In the genomic region with DNA sequence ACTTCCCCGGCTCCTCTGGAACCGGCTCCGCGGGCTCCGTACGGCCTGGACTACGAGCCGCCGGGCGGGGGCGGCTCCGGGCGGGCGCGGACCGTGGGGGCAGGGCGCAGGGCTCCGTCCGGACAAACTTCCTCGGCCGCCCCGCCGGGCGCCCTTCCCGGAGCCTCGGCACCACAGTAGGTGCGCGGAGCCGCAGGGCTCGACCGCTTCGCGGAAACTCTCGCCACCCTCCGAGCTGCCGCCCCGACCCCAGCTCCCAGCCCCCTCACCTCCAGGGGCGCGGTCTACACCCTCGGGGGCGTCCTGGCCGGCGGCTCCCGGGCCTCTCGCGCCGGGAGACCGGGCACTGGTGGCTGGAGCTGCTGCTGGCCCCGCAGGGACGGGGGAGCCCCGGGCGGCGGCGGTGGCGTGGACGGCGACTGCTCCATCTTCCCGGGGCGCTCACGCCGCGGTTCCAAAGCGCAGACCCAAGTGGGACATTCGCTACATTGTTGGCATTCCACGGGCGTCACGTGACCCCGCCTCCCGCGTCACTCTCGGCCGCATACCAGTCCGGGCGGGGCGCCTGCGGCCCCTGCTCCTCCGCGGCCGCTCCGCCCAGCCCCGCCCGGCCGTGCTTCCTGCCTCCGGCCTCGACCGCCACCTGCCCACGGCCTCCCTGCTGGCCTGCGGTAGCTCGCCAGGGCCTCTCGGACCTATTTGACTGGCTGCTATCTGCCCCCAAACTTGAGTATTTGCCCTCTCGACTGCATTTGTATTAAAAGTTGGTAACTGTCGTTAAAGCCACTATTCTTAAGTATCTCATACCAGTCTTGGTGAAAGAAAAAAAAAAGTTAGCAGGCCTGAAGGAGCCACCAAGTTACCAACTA, we compare ENCODE assay signal across 1 cellular context.
A peak's percentile ranks its signal among the peaks of the same experiment; 100 is the strongest.
TF ChIP-seq lines count a peak whose summit lies in the region.

A gene (minus strand): TSS at position 510 of the 869 bp plus-strand sequence. CDS start 15,560 bp downstream, outside the sequence.

TF ChIP-seq in HepG2, 621 proteins besides CTCF, POLR2A, EP300 and RAD21 (continued from another document and continues in another):
- TF ChIP-seq, protein P1, sequence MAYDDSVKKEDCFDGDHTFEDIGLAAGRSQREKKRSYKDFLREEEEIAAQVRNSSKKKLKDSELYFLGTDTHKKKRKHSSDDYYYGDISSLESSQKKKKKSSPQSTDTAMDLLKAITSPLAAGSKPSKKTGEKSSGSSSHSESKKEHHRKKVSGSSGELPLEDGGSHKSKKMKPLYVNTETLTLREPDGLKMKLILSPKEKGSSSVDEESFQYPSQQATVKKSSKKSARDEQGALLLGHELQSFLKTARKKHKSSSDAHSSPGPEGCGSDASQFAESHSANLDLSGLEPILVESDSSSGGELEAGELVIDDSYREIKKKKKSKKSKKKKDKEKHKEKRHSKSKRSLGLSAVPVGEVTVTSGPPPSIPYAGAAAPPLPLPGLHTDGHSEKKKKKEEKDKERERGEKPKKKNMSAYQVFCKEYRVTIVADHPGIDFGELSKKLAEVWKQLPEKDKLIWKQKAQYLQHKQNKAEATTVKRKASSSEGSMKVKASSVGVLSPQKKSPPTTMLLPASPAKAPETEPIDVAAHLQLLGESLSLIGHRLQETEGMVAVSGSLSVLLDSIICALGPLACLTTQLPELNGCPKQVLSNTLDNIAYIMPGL (CRISPR knock-in tag; IDR thresholded peaks at IDR 0.05; ENCODE audit: borderline replicate concordance in 1 of 2, low read depth in 1 of 2), result peak; percentile 46 to 83
- TF ChIP-seq NFIC (IDR thresholded peaks at IDR 0.05; ENCODE audit: low read length) (no peak), NR3C1 (CRISPR knock-in tag; IDR thresholded peaks at IDR 0.05) (no peak), SMAD1 (CRISPR knock-in tag; IDR thresholded peaks at IDR 0.05; ENCODE audit: borderline replicate concordance, low read depth) (0 out of 2 replicates have a peak, but pooled peaks have one; percentile 72), NFKB2 (CRISPR knock-in tag; IDR thresholded peaks at IDR 0.05; ENCODE audit: borderline replicate concordance) (peak; percentile 38; the same call in 1 of the 2 replicates), GLI4 (CRISPR knock-in tag; IDR thresholded peaks at IDR 0.05; ENCODE audit: borderline replicate concordance) (0 out of 2 replicates have a peak, but pooled peaks have one; percentile 40), ZNF614 (CRISPR knock-in tag; IDR thresholded peaks at IDR 0.05; ENCODE audit: borderline replicate concordance) (no peak), JARID2 (CRISPR knock-in tag; IDR thresholded peaks at IDR 0.05; ENCODE audit: insufficient replicate concordance) (no peak), ZZZ3 (CRISPR knock-in tag; IDR thresholded peaks at IDR 0.05; ENCODE audit: borderline replicate concordance) (no peak), FOXK2 (IDR thresholded peaks at IDR 0.05) (no peak), SOX13 (IDR thresholded peaks at IDR 0.05) (no peak), SOX13 (CRISPR knock-in tag; conservative IDR thresholded peaks at IDR 0.05 in 1 of 2, IDR thresholded peaks at IDR 0.05 in 1 of 2) (peak in 1 of 2 experiments; percentile 59; a peak in 1 of 4 replicates), ZNF879 (CRISPR knock-in tag; IDR thresholded peaks at IDR 0.05) (no peak), ZC3H4 (CRISPR knock-in tag; IDR thresholded peaks at IDR 0.05; ENCODE audit: borderline replicate concordance) (no peak), CAMTA2 (CRISPR knock-in tag; IDR thresholded peaks at IDR 0.05; ENCODE audit: borderline replicate concordance) (0 out of 2 replicates have a peak, but pooled peaks have one; percentile 1), RFX5 (IDR thresholded peaks at IDR 0.05; ENCODE audit: low read depth, low read length) (peak; percentile 15; the same call in 1 of the 2 replicates), PHF5A (CRISPR knock-in tag; IDR thresholded peaks at IDR 0.05; ENCODE audit: low read depth, unreplicated experiment) (peak; percentile 61), KDM6A (CRISPR knock-in tag; IDR thresholded peaks at IDR 0.05; ENCODE audit: low read depth) (peak; percentile 42; the same call in 1 of the 2 replicates), NR2C2 (CRISPR knock-in tag; IDR thresholded peaks at IDR 0.05; ENCODE audit: borderline replicate concordance) (no peak), ZNF713 (CRISPR knock-in tag; IDR thresholded peaks at IDR 0.05) (0 out of 2 replicates have a peak, but pooled peaks have one; percentile 51), NBN (conservative IDR thresholded peaks at IDR 0.05) (no peak), ZBTB38 (CRISPR knock-in tag; IDR thresholded peaks at IDR 0.05) (peak; percentile 85), NONO (IDR thresholded peaks at IDR 0.05) (no peak), NONO (CRISPR knock-in tag; conservative IDR thresholded peaks at IDR 0.05) (peak; percentile 88), IKZF4 (CRISPR knock-in tag; IDR thresholded peaks at IDR 0.05; ENCODE audit: borderline replicate concordance, low read depth, not compliant biosample characterization) (no peak), MTF2 (CRISPR knock-in tag; IDR thresholded peaks at IDR 0.05; ENCODE audit: borderline replicate concordance) (peak; percentile 25; the same call in 1 of the 2 replicates), SALL1 (CRISPR knock-in tag; IDR thresholded peaks at IDR 0.05) (peak; percentile 90)
- TF ChIP-seq, protein P2, sequence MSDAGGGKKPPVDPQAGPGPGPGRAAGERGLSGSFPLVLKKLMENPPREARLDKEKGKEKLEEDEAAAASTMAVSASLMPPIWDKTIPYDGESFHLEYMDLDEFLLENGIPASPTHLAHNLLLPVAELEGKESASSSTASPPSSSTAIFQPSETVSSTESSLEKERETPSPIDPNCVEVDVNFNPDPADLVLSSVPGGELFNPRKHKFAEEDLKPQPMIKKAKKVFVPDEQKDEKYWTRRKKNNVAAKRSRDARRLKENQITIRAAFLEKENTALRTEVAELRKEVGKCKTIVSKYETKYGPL (CRISPR knock-in tag; IDR thresholded peaks at IDR 0.05), result 0 out of 2 replicates have a peak, but pooled peaks have one; percentile 35
- TF ChIP-seq, protein P3, sequence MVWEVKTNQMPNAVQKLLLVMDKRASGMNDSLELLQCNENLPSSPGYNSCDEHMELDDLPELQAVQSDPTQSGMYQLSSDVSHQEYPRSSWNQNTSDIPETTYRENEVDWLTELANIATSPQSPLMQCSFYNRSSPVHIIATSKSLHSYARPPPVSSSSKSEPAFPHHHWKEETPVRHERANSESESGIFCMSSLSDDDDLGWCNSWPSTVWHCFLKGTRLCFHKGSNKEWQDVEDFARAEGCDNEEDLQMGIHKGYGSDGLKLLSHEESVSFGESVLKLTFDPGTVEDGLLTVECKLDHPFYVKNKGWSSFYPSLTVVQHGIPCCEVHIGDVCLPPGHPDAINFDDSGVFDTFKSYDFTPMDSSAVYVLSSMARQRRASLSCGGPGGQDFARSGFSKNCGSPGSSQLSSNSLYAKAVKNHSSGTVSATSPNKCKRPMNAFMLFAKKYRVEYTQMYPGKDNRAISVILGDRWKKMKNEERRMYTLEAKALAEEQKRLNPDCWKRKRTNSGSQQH (CRISPR knock-in tag; IDR thresholded peaks at IDR 0.05; ENCODE audit: low read depth), result no peak
- TF ChIP-seq, protein P4, sequence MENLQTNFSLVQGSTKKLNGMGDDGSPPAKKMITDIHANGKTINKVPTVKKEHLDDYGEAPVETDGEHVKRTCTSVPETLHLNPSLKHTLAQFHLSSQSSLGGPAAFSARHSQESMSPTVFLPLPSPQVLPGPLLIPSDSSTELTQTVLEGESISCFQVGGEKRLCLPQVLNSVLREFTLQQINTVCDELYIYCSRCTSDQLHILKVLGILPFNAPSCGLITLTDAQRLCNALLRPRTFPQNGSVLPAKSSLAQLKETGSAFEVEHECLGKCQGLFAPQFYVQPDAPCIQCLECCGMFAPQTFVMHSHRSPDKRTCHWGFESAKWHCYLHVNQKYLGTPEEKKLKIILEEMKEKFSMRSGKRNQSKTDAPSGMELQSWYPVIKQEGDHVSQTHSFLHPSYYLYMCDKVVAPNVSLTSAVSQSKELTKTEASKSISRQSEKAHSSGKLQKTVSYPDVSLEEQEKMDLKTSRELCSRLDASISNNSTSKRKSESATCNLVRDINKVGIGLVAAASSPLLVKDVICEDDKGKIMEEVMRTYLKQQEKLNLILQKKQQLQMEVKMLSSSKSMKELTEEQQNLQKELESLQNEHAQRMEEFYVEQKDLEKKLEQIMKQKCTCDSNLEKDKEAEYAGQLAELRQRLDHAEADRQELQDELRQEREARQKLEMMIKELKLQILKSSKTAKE (CRISPR knock-in tag; IDR thresholded peaks at IDR 0.05; ENCODE audit: borderline replicate concordance), result peak; percentile 60; the same call in 1 of the 2 replicates
- TF ChIP-seq, protein P5, sequence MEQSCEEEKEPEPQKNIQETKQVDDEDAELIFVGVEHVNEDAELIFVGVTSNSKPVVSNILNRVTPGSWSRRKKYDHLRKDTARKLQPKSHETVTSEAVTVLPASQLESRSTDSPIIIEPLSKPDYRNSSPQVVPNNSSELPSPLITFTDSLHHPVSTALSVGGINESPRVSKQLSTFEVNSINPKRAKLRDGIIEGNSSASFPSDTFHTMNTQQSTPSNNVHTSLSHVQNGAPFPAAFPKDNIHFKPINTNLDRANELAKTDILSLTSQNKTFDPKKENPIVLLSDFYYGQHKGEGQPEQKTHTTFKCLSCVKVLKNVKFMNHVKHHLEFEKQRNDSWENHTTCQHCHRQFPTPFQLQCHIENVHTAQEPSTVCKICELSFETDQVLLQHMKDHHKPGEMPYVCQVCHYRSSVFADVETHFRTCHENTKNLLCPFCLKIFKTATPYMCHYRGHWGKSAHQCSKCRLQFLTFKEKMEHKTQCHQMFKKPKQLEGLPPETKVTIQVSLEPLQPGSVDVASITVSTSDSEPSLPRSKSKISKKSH (CRISPR knock-in tag; IDR thresholded peaks at IDR 0.05; ENCODE audit: borderline replicate concordance), result no peak
- TF ChIP-seq, protein P6, sequence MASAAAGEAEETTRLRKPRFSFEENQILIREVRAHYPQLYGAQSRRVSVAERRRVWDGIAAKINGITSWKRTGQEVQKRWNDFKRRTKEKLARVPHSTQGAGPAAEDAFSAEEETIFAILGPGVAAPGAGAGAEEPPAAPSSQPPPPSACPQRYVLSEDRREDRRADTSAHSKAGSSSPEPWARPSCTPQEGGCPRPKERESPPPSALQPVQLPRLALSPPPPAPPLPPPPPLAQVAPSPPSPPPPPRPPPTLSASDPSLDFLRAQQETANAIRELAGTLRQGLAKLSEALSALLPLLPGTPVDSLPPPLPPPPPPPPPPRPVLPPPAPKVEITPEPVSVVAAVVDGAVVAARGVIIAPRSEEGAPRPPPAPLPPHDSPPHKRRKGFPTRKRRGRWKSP (CRISPR knock-in tag; IDR thresholded peaks at IDR 0.05), result peak; percentile 63; the same call in 1 of the 2 replicates
- TF ChIP-seq, protein P7, sequence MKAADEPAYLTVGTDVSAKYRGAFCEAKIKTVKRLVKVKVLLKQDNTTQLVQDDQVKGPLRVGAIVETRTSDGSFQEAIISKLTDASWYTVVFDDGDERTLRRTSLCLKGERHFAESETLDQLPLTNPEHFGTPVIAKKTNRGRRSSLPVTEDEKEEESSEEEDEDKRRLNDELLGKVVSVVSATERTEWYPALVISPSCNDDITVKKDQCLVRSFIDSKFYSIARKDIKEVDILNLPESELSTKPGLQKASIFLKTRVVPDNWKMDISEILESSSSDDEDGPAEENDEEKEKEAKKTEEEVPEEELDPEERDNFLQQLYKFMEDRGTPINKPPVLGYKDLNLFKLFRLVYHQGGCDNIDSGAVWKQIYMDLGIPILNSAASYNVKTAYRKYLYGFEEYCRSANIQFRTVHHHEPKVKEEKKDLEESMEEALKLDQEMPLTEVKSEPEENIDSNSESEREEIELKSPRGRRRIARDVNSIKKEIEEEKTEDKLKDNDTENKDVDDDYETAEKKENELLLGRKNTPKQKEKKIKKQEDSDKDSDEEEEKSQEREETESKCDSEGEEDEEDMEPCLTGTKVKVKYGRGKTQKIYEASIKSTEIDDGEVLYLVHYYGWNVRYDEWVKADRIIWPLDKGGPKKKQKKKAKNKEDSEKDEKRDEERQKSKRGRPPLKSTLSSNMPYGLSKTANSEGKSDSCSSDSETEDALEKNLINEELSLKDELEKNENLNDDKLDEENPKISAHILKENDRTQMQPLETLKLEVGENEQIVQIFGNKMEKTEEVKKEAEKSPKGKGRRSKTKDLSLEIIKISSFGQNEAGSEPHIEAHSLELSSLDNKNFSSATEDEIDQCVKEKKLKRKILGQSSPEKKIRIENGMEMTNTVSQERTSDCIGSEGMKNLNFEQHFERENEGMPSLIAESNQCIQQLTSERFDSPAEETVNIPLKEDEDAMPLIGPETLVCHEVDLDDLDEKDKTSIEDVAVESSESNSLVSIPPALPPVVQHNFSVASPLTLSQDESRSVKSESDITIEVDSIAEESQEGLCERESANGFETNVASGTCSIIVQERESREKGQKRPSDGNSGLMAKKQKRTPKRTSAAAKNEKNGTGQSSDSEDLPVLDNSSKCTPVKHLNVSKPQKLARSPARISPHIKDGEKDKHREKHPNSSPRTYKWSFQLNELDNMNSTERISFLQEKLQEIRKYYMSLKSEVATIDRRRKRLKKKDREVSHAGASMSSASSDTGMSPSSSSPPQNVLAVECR (CRISPR knock-in tag; IDR thresholded peaks at IDR 0.05; ENCODE audit: borderline replicate concordance), result peak; percentile 88
- TF ChIP-seq, protein P8, sequence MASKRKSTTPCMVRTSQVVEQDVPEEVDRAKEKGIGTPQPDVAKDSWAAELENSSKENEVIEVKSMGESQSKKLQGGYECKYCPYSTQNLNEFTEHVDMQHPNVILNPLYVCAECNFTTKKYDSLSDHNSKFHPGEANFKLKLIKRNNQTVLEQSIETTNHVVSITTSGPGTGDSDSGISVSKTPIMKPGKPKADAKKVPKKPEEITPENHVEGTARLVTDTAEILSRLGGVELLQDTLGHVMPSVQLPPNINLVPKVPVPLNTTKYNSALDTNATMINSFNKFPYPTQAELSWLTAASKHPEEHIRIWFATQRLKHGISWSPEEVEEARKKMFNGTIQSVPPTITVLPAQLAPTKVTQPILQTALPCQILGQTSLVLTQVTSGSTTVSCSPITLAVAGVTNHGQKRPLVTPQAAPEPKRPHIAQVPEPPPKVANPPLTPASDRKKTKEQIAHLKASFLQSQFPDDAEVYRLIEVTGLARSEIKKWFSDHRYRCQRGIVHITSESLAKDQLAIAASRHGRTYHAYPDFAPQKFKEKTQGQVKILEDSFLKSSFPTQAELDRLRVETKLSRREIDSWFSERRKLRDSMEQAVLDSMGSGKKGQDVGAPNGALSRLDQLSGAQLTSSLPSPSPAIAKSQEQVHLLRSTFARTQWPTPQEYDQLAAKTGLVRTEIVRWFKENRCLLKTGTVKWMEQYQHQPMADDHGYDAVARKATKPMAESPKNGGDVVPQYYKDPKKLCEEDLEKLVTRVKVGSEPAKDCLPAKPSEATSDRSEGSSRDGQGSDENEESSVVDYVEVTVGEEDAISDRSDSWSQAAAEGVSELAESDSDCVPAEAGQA (IDR thresholded peaks at IDR 0.05; ENCODE audit: low read depth), result no peak
- TF ChIP-seq, protein P8 (CRISPR knock-in tag; IDR thresholded peaks at IDR 0.05; ENCODE audit: borderline replicate concordance), result 0 out of 2 replicates have a peak, but pooled peaks have one; percentile 48
